In the genomic region with DNA sequence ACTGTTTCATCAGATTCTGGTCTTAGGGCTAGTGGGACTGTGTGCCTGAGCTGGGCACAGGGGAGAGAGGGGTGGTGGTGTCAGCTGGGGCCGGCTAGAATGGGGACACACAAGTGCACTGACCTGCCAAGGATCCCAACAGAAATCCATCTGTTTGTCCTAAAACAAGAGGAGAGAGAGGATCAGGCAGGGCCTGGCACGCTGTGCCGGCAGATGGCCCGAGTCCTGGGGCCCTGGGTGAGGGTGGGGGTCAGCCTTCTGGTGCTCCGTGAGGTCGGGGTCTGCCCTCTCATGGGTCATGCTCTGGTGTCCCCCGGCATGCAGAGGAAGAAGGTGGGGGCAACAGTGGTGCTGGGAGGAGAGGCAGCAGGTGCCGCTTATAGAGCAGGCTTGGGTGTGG, we compare ENCODE assay signal across 19 cellular contexts. TPM values are rescaled to one million over a fixed set of nuclear protein-coding genes. Genes with fewer than 3 reads are reported as not detected.
"Had no signal": no experiment of that assay in that cellular context is flagged by ENCODE, and none has a peak within 500 bp of the region (broad histone marks: within the 10 kb centered on the region; RNA-seq: fewer than 3 reads in every experiment).

No MANE protein-coding gene starts in this region.

RNA-seq across cellular contexts. Expression of a gene that starts 3.7 kb away (rescaled TPM):
- total RNA-seq: naive thymus-derived CD8-positive, alpha-beta T cell; natural killer cell treated with Interleukin-12 subunit alpha and Interleukin-12 subunit beta and Interleukin-15 and Interleukin-18, amount 100 ng/mL, for 72 hours; osteocyte; thoracic aorta; vagina had no signal

RNA-seq across cellular contexts. Expression of a gene that starts 18.0 kb away (rescaled TPM):
- total RNA-seq: naive thymus-derived CD8-positive, alpha-beta T cell; neural crest cell; occipital lobe; osteocyte; pulmonary artery endothelial cell; smooth muscle cell; temporal lobe; tibial nerve had no signal

RNA-seq across cellular contexts. Expression of a gene that starts 22.0 kb away (rescaled TPM):
- total RNA-seq: naive thymus-derived CD8-positive, alpha-beta T cell; natural killer cell treated with Interleukin-12 subunit alpha and Interleukin-12 subunit beta and Interleukin-15 and Interleukin-18, amount 100 ng/mL, for 72 hours; neural crest cell; occipital lobe; pulmonary artery endothelial cell; temporal lobe had no signal

RNA-seq across cellular contexts. Expression of a gene that starts 33.6 kb away (rescaled TPM):
- total RNA-seq: naive thymus-derived CD8-positive, alpha-beta T cell; natural killer cell treated with Interleukin-12 subunit alpha and Interleukin-12 subunit beta and Interleukin-15 and Interleukin-18, amount 100 ng/mL, for 72 hours; prostate gland; sciatic nerve; stomach; thoracic aorta; tibial nerve had no signal

RNA-seq across cellular contexts. Expression of a gene that starts 35.8 kb away (rescaled TPM):
- total RNA-seq: naive thymus-derived CD8-positive, alpha-beta T cell; natural killer cell treated with Interleukin-12 subunit alpha and Interleukin-12 subunit beta and Interleukin-15 and Interleukin-18, amount 100 ng/mL, for 72 hours; neural crest cell; osteocyte; pancreas; posterior vena cava; pulmonary artery endothelial cell; smooth muscle cell; spleen; stomach; subcutaneous adipose tissue; thoracic aorta; ureter; vagina had no signal
